In genomic region chr2:201532686-201533304, GRCh38 we compare ENCODE assay signal across 1 cellular context.
TF ChIP-seq lines count a peak whose summit lies in the region.

No MANE protein-coding gene starts in this region.

TF ChIP-seq in GM23338, 12 proteins besides CTCF, POLR2A, EP300 and RAD21 (continued from another document):
- TF ChIP-seq, protein P1, sequence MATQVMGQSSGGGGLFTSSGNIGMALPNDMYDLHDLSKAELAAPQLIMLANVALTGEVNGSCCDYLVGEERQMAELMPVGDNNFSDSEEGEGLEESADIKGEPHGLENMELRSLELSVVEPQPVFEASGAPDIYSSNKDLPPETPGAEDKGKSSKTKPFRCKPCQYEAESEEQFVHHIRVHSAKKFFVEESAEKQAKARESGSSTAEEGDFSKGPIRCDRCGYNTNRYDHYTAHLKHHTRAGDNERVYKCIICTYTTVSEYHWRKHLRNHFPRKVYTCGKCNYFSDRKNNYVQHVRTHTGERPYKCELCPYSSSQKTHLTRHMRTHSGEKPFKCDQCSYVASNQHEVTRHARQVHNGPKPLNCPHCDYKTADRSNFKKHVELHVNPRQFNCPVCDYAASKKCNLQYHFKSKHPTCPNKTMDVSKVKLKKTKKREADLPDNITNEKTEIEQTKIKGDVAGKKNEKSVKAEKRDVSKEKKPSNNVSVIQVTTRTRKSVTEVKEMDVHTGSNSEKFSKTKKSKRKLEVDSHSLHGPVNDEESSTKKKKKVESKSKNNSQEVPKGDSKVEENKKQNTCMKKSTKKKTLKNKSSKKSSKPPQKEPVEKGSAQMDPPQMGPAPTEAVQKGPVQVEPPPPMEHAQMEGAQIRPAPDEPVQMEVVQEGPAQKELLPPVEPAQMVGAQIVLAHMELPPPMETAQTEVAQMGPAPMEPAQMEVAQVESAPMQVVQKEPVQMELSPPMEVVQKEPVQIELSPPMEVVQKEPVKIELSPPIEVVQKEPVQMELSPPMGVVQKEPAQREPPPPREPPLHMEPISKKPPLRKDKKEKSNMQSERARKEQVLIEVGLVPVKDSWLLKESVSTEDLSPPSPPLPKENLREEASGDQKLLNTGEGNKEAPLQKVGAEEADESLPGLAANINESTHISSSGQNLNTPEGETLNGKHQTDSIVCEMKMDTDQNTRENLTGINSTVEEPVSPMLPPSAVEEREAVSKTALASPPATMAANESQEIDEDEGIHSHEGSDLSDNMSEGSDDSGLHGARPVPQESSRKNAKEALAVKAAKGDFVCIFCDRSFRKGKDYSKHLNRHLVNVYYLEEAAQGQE (IDR thresholded peaks at IDR 0.05; ENCODE audit: unreplicated experiment), result no peak
- no peak for TF ChIP-seq JUNB (IDR thresholded peaks at IDR 0.05; ENCODE audit: unreplicated experiment)
TF ChIP-seq in GM23338: peak in this region for 0.
